Comparison of ENCODE assay signal across 2 cellular contexts in the genomic region with DNA sequence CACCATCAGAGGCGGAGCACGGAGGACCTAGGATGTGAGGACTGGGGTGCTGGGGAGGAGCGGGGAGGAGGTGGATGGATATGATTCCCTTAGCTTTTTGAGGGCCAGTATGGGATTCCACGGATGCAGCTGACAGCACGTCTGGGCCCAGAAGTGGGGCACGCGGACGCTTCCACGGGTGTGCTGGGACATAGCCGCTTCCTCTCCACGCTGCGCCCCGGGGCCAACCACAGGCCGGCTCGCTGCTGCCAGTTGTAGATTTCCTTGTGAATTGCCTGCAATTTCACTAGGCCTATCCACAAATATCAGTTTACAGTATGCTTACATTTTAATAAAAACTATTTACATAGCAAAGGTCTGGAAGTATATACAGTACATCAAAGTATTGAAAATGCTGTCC.
TF ChIP-seq lines count a peak whose summit lies in the region.

No MANE protein-coding gene starts in this region.

TF ChIP-seq in HepG2, 621 proteins besides CTCF, POLR2A, EP300 and RAD21:
- TF ChIP-seq ZNF782 (CRISPR knock-in tag; IDR thresholded peaks at IDR 0.05; ENCODE audit: borderline replicate concordance) (no peak), NFATC3 (CRISPR knock-in tag; IDR thresholded peaks at IDR 0.05) (no peak), CENPX (CRISPR knock-in tag; IDR thresholded peaks at IDR 0.05) (no peak), ZNF263 (CRISPR knock-in tag; IDR thresholded peaks at IDR 0.05) (0 out of 2 replicates have a peak, but pooled peaks have one; percentile 21), PAWR (CRISPR knock-in tag; IDR thresholded peaks at IDR 0.05; ENCODE audit: borderline replicate concordance) (no peak)
- TF ChIP-seq, protein P1, sequence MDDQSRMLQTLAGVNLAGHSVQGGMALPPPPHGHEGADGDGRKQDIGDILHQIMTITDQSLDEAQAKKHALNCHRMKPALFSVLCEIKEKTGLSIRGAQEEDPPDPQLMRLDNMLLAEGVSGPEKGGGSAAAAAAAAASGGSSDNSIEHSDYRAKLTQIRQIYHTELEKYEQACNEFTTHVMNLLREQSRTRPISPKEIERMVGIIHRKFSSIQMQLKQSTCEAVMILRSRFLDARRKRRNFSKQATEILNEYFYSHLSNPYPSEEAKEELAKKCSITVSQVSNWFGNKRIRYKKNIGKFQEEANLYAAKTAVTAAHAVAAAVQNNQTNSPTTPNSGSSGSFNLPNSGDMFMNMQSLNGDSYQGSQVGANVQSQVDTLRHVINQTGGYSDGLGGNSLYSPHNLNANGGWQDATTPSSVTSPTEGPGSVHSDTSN (CRISPR knock-in tag; IDR thresholded peaks at IDR 0.05; ENCODE audit: borderline replicate concordance) = no peak

TF ChIP-seq in K562, 482 proteins besides CTCF, POLR2A, EP300 and RAD21:
- TF ChIP-seq POLR3A (IDR thresholded peaks at IDR 0.05; ENCODE audit: borderline replicate concordance, extremely low read depth, insufficient read depth, insufficient read length) (no peak), SIRT6 (IDR thresholded peaks at IDR 0.05; ENCODE audit: low read depth, low read length) (no peak), MECOM (CRISPR knock-in tag; IDR thresholded peaks at IDR 0.05) (no peak), SMARCA4 (IDR thresholded peaks at IDR 0.05) (no peak), ZZZ3 (IDR thresholded peaks at IDR 0.05) (no peak), SMARCE1 (IDR thresholded peaks at IDR 0.05) (no peak), CBX1 (IDR thresholded peaks at IDR 0.05; ENCODE audit: low read depth) (no peak), ZNF232 (CRISPR knock-in tag; IDR thresholded peaks at IDR 0.05) (no peak), SREBF1 (IDR thresholded peaks at IDR 0.05; ENCODE audit: borderline replicate concordance, low read depth, low read length) (no peak), BRF1 (IDR thresholded peaks at IDR 0.05; ENCODE audit: borderline replicate concordance, extremely low read depth, insufficient read length) (no peak), RBFOX2 (IDR thresholded peaks at IDR 0.05; ENCODE audit: low read depth, low read length) (no peak), RFX5 (IDR thresholded peaks at IDR 0.05; ENCODE audit: low read depth, low read length) (no peak), PRPF4 (IDR thresholded peaks at IDR 0.05; ENCODE audit: insufficient read depth, low read depth, low read length, poor library complexity, severe bottlenecking) (no peak), ZFX (CRISPR knock-in tag; IDR thresholded peaks at IDR 0.05) (no peak), ZNF239 (CRISPR knock-in tag; IDR thresholded peaks at IDR 0.05) (no peak)
- TF ChIP-seq, protein P2, sequence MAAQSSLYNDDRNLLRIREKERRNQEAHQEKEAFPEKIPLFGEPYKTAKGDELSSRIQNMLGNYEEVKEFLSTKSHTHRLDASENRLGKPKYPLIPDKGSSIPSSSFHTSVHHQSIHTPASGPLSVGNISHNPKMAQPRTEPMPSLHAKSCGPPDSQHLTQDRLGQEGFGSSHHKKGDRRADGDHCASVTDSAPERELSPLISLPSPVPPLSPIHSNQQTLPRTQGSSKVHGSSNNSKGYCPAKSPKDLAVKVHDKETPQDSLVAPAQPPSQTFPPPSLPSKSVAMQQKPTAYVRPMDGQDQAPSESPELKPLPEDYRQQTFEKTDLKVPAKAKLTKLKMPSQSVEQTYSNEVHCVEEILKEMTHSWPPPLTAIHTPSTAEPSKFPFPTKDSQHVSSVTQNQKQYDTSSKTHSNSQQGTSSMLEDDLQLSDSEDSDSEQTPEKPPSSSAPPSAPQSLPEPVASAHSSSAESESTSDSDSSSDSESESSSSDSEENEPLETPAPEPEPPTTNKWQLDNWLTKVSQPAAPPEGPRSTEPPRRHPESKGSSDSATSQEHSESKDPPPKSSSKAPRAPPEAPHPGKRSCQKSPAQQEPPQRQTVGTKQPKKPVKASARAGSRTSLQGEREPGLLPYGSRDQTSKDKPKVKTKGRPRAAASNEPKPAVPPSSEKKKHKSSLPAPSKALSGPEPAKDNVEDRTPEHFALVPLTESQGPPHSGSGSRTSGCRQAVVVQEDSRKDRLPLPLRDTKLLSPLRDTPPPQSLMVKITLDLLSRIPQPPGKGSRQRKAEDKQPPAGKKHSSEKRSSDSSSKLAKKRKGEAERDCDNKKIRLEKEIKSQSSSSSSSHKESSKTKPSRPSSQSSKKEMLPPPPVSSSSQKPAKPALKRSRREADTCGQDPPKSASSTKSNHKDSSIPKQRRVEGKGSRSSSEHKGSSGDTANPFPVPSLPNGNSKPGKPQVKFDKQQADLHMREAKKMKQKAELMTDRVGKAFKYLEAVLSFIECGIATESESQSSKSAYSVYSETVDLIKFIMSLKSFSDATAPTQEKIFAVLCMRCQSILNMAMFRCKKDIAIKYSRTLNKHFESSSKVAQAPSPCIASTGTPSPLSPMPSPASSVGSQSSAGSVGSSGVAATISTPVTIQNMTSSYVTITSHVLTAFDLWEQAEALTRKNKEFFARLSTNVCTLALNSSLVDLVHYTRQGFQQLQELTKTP (IDR thresholded peaks at IDR 0.05; ENCODE audit: low read depth in 1 of 2, partially characterized antibody in 2 of 2) = no peak
- TF ChIP-seq, protein P3, sequence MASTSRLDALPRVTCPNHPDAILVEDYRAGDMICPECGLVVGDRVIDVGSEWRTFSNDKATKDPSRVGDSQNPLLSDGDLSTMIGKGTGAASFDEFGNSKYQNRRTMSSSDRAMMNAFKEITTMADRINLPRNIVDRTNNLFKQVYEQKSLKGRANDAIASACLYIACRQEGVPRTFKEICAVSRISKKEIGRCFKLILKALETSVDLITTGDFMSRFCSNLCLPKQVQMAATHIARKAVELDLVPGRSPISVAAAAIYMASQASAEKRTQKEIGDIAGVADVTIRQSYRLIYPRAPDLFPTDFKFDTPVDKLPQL (IDR thresholded peaks at IDR 0.05; ENCODE audit: extremely low read depth, insufficient read length) = no peak
